In the genomic region with DNA sequence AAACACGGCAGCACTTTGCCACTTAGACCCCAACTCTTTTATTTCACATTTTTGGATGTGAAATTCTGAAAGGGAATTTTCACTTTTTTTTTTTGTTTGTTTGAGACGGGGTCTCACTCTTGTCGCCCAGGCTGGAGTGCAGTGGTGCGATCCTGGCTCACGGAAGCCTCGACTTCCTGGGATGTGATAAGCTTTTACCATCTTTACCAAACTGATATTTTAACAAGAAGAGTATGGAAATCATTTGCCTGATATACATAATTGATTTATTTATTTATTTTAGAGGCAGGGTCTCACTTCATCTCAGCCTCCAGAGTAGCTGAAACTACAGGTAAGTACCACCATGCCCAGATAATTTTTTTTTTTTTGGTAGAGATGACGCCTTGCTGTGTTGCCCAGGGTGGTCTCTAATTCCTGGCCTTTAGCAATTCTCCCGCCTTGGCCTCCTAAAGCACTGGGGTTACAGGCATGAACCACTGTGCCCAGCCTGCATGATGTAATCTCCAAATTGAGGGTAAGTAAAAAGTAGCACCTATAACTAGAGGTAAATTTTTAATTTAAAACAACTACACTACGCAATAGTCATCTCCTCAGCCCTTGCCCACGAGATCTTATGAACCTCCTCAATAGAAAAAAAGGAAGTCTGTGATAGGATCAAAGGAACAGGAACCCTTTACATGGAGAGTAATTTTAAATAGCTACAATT, we compare ENCODE assay signal across 9 cellular contexts.
DNase-seq lines count a peak whose midpoint lies in the region; ATAC-seq and TF ChIP-seq lines count a peak whose summit lies in the region.
"Had no signal": no experiment of that assay in that cellular context is flagged by ENCODE, and none has a peak within 500 bp of the region (broad histone marks: within the 10 kb centered on the region; RNA-seq: fewer than 3 reads in every experiment).

No MANE protein-coding gene starts in this region.

- H3K4me3 ChIP-seq in HFF-Myc (replicated peaks; ENCODE audit: low read depth, low read length) (peak overlapping the region; percentile 61), SK-N-MC (peak overlapping the region; percentile 84), esophagus squamous epithelium (no peak overlapping the region)
- H3K4me3 ChIP-seq: cardiac muscle cell had no signal

- H3K9ac ChIP-seq in SK-N-MC (ENCODE audit: insufficient read length): peak overlapping the region; percentile 88

- WGBS in esophagus squamous epithelium, 2 donors: 81 to 86% methylated on average over 10 of the region's 10 CpGs

- DNase-seq in HFF-Myc (ENCODE audit: extremely low read depth, low read depth) (no peak), SK-N-MC (ENCODE audit: low read depth, low spot score) (no peak), esophagus squamous epithelium (lab: John Stamatoyannopoulos, UW) (no peak), ACHN (no peak), NCI-H748 (lab: John Stamatoyannopoulos, UW; ENCODE audit: unreplicated experiment) (no peak)
- DNase-seq in stimulated activated CD8-positive, alpha-beta memory T cell treated with anti-CD3 and anti-CD28 coated beads, Interleukin-4, amount 100 ng/mL, for 48 hours: peak; percentile 25
- DNase-seq: H9 had no signal

- H3K27me3 ChIP-seq in esophagus squamous epithelium: no peaks in the 10 kb centered on the region
- H3K27me3 ChIP-seq: cardiac muscle cell had no signal

- H3K36me3 ChIP-seq in SK-N-MC (ENCODE audit: insufficient read depth, low read length): peaks cover 38% of the 10 kb centered on the region
- no peaks in the 10 kb centered on the region for H3K36me3 ChIP-seq in esophagus squamous epithelium
- H3K36me3 ChIP-seq: cardiac muscle cell had no signal

- intact Hi-C loops in esophagus squamous epithelium (cut with DNase I): no loop called here

- ATAC-seq in HG02588 (IDR thresholded peaks at IDR 0.05; ENCODE audit: unreplicated experiment): no peak

- peak overlapping the region; percentile 93 for H3K27ac ChIP-seq in SK-N-MC
- H3K27ac ChIP-seq in esophagus squamous epithelium: peak overlapping the region; percentile 87 to 96 (median 93)
- H3K27ac ChIP-seq: cardiac muscle cell had no signal

- in situ Hi-C loops in ACHN (cut with HindIII; ENCODE audit: low pct_ligation_motif_present, low pct_unique_long_range_greater_than_20kb, low sequenced_read_pairs): no loop called here

- TF ChIP-seq POLR2A in esophagus squamous epithelium (IDR thresholded peaks at IDR 0.05): no peak

- H3K9me3 ChIP-seq in SK-N-MC (ENCODE audit: low read depth, low read length) (no peaks in the 10 kb centered on the region), esophagus squamous epithelium (no peaks in the 10 kb centered on the region)

- no peak for TF ChIP-seq CTCF in HFF-Myc (IDR thresholded peaks at IDR 0.05; ENCODE audit: low read depth, low read length, missing control alignments)
- TF ChIP-seq CTCF in esophagus squamous epithelium (IDR thresholded peaks at IDR 0.05): no peak

- H3K4me1 ChIP-seq in esophagus squamous epithelium: peaks cover 61 to 99% (median 78%) of the 10 kb centered on the region in 3 donors

Comparison
In these comparisons a context has a peak if more than half of its experiments do, and no peak if none do; other contexts are left out.
1. H3K4me3 ChIP-seq: peak in HFF-Myc (single experiment) and SK-N-MC (single experiment); none in esophagus squamous epithelium (0 of 4).